Comparison of ENCODE assay signal across 9 cellular contexts in the genomic region with DNA sequence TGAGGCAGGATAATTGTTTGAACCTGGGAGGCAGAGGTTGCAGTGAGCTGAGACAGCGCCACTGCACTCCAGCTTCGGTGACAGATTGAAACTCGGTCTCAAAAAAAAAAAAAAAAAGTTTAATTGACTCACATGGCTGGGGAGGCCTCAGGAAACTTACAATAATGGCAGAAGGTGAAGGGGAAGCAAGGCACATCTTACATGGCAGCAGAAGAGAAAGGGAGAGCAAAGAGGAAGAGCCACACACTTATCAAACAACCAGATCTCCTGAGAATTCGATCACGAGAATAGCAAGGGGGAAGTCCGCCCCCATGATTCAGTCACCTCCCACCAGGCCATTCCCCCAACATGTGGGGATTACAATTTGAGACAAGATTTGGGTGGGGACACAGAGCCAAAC. TPM values are rescaled to one million over a fixed set of nuclear protein-coding genes. Genes with fewer than 3 reads are reported as not detected.
"Had no signal": no experiment of that assay in that cellular context is flagged by ENCODE, and none has a peak within 500 bp of the region (broad histone marks: within the 10 kb centered on the region; RNA-seq: fewer than 3 reads in every experiment).

No MANE protein-coding gene starts in this region.

RNA-seq across cellular contexts. Expression of a gene that starts 3.3 kb away (rescaled TPM):
- total RNA-seq: PC-3 had no signal

RNA-seq across cellular contexts. Expression of a gene that starts 17.8 kb away (rescaled TPM):
- total RNA-seq: LHCN-M2, MCF 10A, NCI-H460, OCI-LY7, PC-3, Peyer's patch, SJCRH30, SK-MEL-5 had no signal

RNA-seq across cellular contexts. Expression of a gene that starts 37.0 kb away (rescaled TPM):
- total RNA-seq: LHCN-M2, MCF 10A, NCI-H460, OCI-LY7, Right ventricle myocardium inferior had no signal
